Comparison of ENCODE assay signal across 1 cellular context in genomic region chr13:19863323-19864017, GRCh38.
TF ChIP-seq lines count a peak whose summit lies in the region.

TSS of gene ZMYM5 (minus strand) at chr13:19863649. CDS start at chr13:19852180, 11,469 bp downstream.

TF ChIP-seq in HepG2, 621 proteins besides CTCF, POLR2A, EP300 and RAD21 (continued from another document and continues in another):
- TF ChIP-seq ZNF260 (CRISPR knock-in tag; IDR thresholded peaks at IDR 0.05; ENCODE audit: borderline replicate concordance, low read depth) (no peak), ISX (CRISPR knock-in tag; conservative IDR thresholded peaks at IDR 0.05) (no peak), CHCHD3 (CRISPR knock-in tag; IDR thresholded peaks at IDR 0.05) (no peak), TGIF2 (CRISPR knock-in tag; IDR thresholded peaks at IDR 0.05) (0 out of 2 replicates have a peak, but pooled peaks have one; percentile 59), KLF11 (CRISPR knock-in tag; IDR thresholded peaks at IDR 0.05) (no peak), MEIS1 (CRISPR knock-in tag; IDR thresholded peaks at IDR 0.05; ENCODE audit: borderline replicate concordance) (peak; percentile 18; the same call in 1 of the 2 replicates), ARID4A (CRISPR knock-in tag; IDR thresholded peaks at IDR 0.05; ENCODE audit: borderline replicate concordance) (peak; percentile 44; the same call in 1 of the 2 replicates), ATM (IDR thresholded peaks at IDR 0.05; ENCODE audit: borderline replicate concordance) (no peak), IRX3 (CRISPR knock-in tag; IDR thresholded peaks at IDR 0.05; ENCODE audit: borderline replicate concordance, low read depth) (peak; percentile 17; the same call in 1 of the 2 replicates), TFE3 (CRISPR knock-in tag; IDR thresholded peaks at IDR 0.05) (no peak), THAP11 (CRISPR knock-in tag; IDR thresholded peaks at IDR 0.05) (peak; percentile 56), HMGXB4 (CRISPR knock-in tag; IDR thresholded peaks at IDR 0.05; ENCODE audit: borderline replicate concordance in 1 of 2, low read depth in 1 of 2) (peak in 1 of 2 experiments; percentile 46; a peak in 1 of 4 replicates), SRSF9 (IDR thresholded peaks at IDR 0.05; ENCODE audit: borderline replicate concordance, insufficient read depth, low read depth, low read length, poor library complexity, severe bottlenecking) (no peak), POGK (CRISPR knock-in tag; conservative IDR thresholded peaks at IDR 0.05) (0 out of 2 replicates have a peak, but pooled peaks have one; percentile 14), ZNF101 (CRISPR knock-in tag; IDR thresholded peaks at IDR 0.05; ENCODE audit: borderline replicate concordance, low read depth) (no peak), ZNF709 (CRISPR knock-in tag; IDR thresholded peaks at IDR 0.05) (no peak), NKX3-1 (CRISPR knock-in tag; IDR thresholded peaks at IDR 0.05) (no peak), KLF16 (CRISPR knock-in tag; IDR thresholded peaks at IDR 0.05) (peak in 1 of 2 experiments; percentile 55; a peak in 2 of 4 replicates), CERS6 (CRISPR knock-in tag; IDR thresholded peaks at IDR 0.05) (no peak), ZNF83 (CRISPR knock-in tag; IDR thresholded peaks at IDR 0.05; ENCODE audit: borderline replicate concordance) (no peak), FOXJ3 (CRISPR knock-in tag; IDR thresholded peaks at IDR 0.05; ENCODE audit: borderline replicate concordance) (no peak), KLF9 (CRISPR knock-in tag; IDR thresholded peaks at IDR 0.05; ENCODE audit: low read depth) (no peak), ATF7 (IDR thresholded peaks at IDR 0.05) (no peak), ATF7 (CRISPR knock-in tag; IDR thresholded peaks at IDR 0.05) (0 out of 2 replicates have a peak, but pooled peaks have one; percentile 29), ZNF800 (CRISPR knock-in tag; IDR thresholded peaks at IDR 0.05) (no peak), SNAI1 (CRISPR knock-in tag; IDR thresholded peaks at IDR 0.05; ENCODE audit: borderline replicate concordance) (0 out of 2 replicates have a peak, but pooled peaks have one; percentile 28), ZSCAN9 (CRISPR knock-in tag; IDR thresholded peaks at IDR 0.05; ENCODE audit: borderline replicate concordance) (0 out of 2 replicates have a peak, but pooled peaks have one; percentile 39), ATF6 (CRISPR knock-in tag; conservative IDR thresholded peaks at IDR 0.05) (no peak), ATF4 (CRISPR knock-in tag; IDR thresholded peaks at IDR 0.05) (no peak), GLMP (CRISPR knock-in tag; IDR thresholded peaks at IDR 0.05; ENCODE audit: borderline replicate concordance) (no peak), ZNF331 (CRISPR knock-in tag; IDR thresholded peaks at IDR 0.05) (peak; percentile 65), WIZ (CRISPR knock-in tag; IDR thresholded peaks at IDR 0.05) (peak; percentile 33; the same call in 1 of the 2 replicates), NR2C2 (CRISPR knock-in tag; IDR thresholded peaks at IDR 0.05; ENCODE audit: borderline replicate concordance) (no peak), STAT6 (CRISPR knock-in tag; IDR thresholded peaks at IDR 0.05; ENCODE audit: borderline replicate concordance) (no peak), ARHGAP35 (CRISPR knock-in tag; IDR thresholded peaks at IDR 0.05; ENCODE audit: borderline replicate concordance) (no peak), SATB2 (CRISPR knock-in tag; IDR thresholded peaks at IDR 0.05) (no peak), HDAC1 (CRISPR knock-in tag; IDR thresholded peaks at IDR 0.05) (peak; percentile 59)
